ENCODE assay signal across 21 cellular contexts in the genomic region with DNA sequence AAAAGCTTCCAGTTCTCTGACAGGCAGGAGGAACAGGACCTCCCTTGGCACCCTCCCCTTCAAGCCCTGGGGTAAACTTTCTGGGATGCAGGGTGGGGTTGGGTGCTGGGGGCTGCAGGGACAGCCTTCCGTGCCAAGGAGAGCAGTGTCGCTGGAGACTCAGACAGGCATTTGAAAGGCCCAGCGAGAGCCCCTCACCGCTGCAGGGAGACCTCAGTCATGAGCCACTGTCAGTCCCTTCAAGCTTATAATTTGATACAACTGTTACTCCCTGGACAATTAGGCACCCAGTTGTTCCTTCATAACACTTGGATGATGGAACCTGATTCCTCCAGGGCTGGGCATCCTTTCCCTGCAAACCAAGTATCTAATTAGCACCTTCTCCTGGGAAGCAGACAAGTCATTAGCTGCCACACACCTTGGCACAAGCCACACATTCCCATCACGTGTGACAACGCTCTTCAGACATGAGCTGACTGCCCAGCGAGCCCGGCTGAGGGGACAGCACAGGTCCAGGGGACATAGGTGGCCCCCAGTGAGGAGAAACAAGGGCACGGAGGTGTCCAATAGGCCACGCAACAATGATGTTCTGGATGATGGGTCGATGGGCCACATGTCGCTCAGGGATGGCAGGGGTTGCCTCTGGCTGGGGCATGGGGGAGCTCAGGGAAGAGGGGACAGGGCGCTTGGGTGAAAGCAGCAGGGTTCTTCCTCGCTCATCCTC. TPM values are rescaled to one million over a fixed set of nuclear protein-coding genes. Genes with fewer than 3 reads are reported as not detected.
DNase-seq lines count a peak whose midpoint lies in the region; ATAC-seq, FAIRE-seq and TF ChIP-seq lines count a peak whose summit lies in the region.
"Had no signal": no experiment of that assay in that cellular context is flagged by ENCODE, and none has a peak within 500 bp of the region (broad histone marks: within the 10 kb centered on the region; RNA-seq: fewer than 3 reads in every experiment).

No MANE protein-coding gene starts in this region.

- no peak overlapping the region for H3K4me3 ChIP-seq in bronchial epithelial cell (ENCODE audit: low read depth, low read length)
- H3K4me3 ChIP-seq in neuronal stem cell (ENCODE audit: low read length in 2 of 2), result no peak overlapping the region
- H3K4me3 ChIP-seq: GM23248, PC-9 had no signal

- H3K9me3 ChIP-seq in neuronal stem cell (replicated peaks in 1 of 2; ENCODE audit: control insufficient read depth in 2 of 2, insufficient read depth in 1 of 2, low read depth in 1 of 2, low read length in 2 of 2), result no peaks in the 10 kb centered on the region

- H3K27me3 ChIP-seq in bronchial epithelial cell (ENCODE audit: control insufficient read depth, insufficient read depth, low read length) (no peaks in the 10 kb centered on the region), neuronal stem cell (ENCODE audit: control insufficient read depth in 3 of 3, insufficient read depth in 3 of 3, low read depth in 1 of 3, low read length in 3 of 3) (no peaks in the 10 kb centered on the region)

- H3K23ac ChIP-seq in neuronal stem cell (ENCODE audit: low read depth, low read length, poor library complexity), result no peak overlapping the region

- no peak overlapping the region for H4K8ac ChIP-seq in neuronal stem cell (ENCODE audit: low read depth, low read length)

- DNase-seq in NCI-H2171 treated with DMSO at 0.1 percent for 48 hours (lab: John Stamatoyannopoulos, UW) (peak; percentile 52), NCI-H2171 (lab: John Stamatoyannopoulos, UW) (no peak), bronchial epithelial cell (ENCODE audit: low read depth) (no peak), neuronal stem cell (ENCODE audit: low spot score) (no peak), NCI-H2227 (lab: John Stamatoyannopoulos, UW; ENCODE audit: unreplicated experiment) (no peak)
- no peak for DNase-seq in activated CD4-positive, alpha-beta T cell treated with anti-CD3 and anti-CD28 coated beads, Interleukin-2, amount 50 U/mL, for 4 hours
- DNase-seq: 8988T, AML-193, DMS79, GM23248, HCEC 1CT, NCI-H1105, NCI-H2029, NCI-H446 treated with DMSO at 0.1 percent for 48 hours, NCI-H526 treated with DMSO at 0.1 percent for 48 hours, PC-9, RPMI8226, SHP77 had no signal

- ATAC-seq in HG02642 (IDR thresholded peaks at IDR 0.05; ENCODE audit: poor library complexity, unreplicated experiment), result no peak

- peaks cover 27 to 28% of the 10 kb centered on the region in 2 donors for H3K4me1 ChIP-seq in neuronal stem cell (ENCODE audit: control insufficient read depth in 2 of 2, insufficient read depth in 1 of 2, low read depth in 1 of 2, low read length in 2 of 2)

- H2AFZ ChIP-seq in neuronal stem cell (ENCODE audit: low read length), result peak overlapping the region; percentile 64
- H2AFZ ChIP-seq: GM23248 had no signal

- no peaks in the 10 kb centered on the region for H3K79me1 ChIP-seq in neuronal stem cell (ENCODE audit: low read depth, low read length)

- H3K9ac ChIP-seq in neuronal stem cell (ENCODE audit: low read depth, low read length, poor library complexity), result peak overlapping the region; percentile 39
- H3K9ac ChIP-seq: GM23248 had no signal

- H2BK15ac ChIP-seq in neuronal stem cell (ENCODE audit: low read length), result peak overlapping the region; percentile 32

- FAIRE-seq in bronchial epithelial cell (lab: Jason Lieb, UNC), result peak; percentile 86

- no CpG with 5 or more reads among the region's 14 CpGs for WGBS in neuronal stem cell (ENCODE audit: extremely low coverage in 2 of 2, insufficient read length in 2 of 2, insufficient replicate concordance in 1 of 2), 2 donors

- peak overlapping the region; percentile 21 for H2AK5ac ChIP-seq in neuronal stem cell (ENCODE audit: low read depth, low read length)

- peak overlapping the region; percentile 13 for H3K4me2 ChIP-seq in neuronal stem cell (ENCODE audit: insufficient read depth, low read length, poor library complexity, severe bottlenecking)
- H3K4me2 ChIP-seq: PC-9 had no signal

- H2BK120ac ChIP-seq in neuronal stem cell (ENCODE audit: low read depth, low read length), result no peak overlapping the region

- peak overlapping the region; percentile 18 for H2BK12ac ChIP-seq in neuronal stem cell (ENCODE audit: low read length)

- H4K91ac ChIP-seq in neuronal stem cell (ENCODE audit: low read depth, low read length, poor library complexity), result no peak overlapping the region

- H3K27ac ChIP-seq in neuronal stem cell (replicated peaks; ENCODE audit: low read length), result peak overlapping the region; percentile 9
- H3K27ac ChIP-seq: GM23248, PC-9 had no signal

- H3K36me3 ChIP-seq in bronchial epithelial cell (ENCODE audit: control insufficient read depth, insufficient read depth, low read length) (no peaks in the 10 kb centered on the region), neuronal stem cell (replicated peaks in 1 of 2; ENCODE audit: control insufficient read depth in 2 of 2, insufficient read depth in 2 of 2, low read length in 2 of 2) (no peaks in the 10 kb centered on the region)

- TF ChIP-seq CTCF in bronchial epithelial cell (IDR thresholded peaks at IDR 0.05; ENCODE audit: insufficient read depth, low read length, severe bottlenecking), result no peak

- no peak overlapping the region for H2BK5ac ChIP-seq in neuronal stem cell (ENCODE audit: low read length)

- peak overlapping the region; percentile 74 for H3K18ac ChIP-seq in neuronal stem cell (ENCODE audit: low read length)

- H3K4ac ChIP-seq in neuronal stem cell (ENCODE audit: low read length), result no peak overlapping the region

- H3K14ac ChIP-seq in neuronal stem cell (ENCODE audit: low read length), result no peak overlapping the region

RNA-seq across cellular contexts. Expression of a gene that starts 59.6 kb away (rescaled TPM):
- not detected in 2 replicates for total RNA-seq in bronchial epithelial cell
- polyA plus RNA-seq in neuronal stem cell (2013, experiment 1 of 2), result 0.14 TPM
- polyA plus RNA-seq in neuronal stem cell (2013, experiment 2 of 2), result 0.08 TPM
- polyA plus RNA-seq: CD14-positive monocyte, IgD-negative memory B cell had no signal
